In the genomic region with DNA sequence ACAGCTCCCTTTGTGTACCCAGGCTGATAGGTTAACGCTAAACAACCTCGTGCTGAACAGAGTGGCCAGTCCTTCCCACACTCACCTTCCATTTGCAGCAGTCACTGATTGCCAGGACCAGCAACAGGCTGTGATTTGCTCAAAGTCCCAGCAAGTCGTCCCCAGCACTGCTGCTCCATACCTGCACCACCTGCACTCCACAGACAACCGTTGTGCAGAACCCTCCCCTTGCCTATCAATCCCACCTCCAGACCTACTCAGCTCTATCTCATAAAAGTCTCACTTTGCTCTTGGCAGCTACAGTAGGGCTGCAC, we compare ENCODE assay signal across 1 cellular context.
TF ChIP-seq lines count a peak whose summit lies in the region.

No MANE protein-coding gene starts in this region.

TF ChIP-seq in WTC11, 78 proteins besides CTCF, POLR2A, EP300 and RAD21 (continued from another document):
- TF ChIP-seq, protein P1, sequence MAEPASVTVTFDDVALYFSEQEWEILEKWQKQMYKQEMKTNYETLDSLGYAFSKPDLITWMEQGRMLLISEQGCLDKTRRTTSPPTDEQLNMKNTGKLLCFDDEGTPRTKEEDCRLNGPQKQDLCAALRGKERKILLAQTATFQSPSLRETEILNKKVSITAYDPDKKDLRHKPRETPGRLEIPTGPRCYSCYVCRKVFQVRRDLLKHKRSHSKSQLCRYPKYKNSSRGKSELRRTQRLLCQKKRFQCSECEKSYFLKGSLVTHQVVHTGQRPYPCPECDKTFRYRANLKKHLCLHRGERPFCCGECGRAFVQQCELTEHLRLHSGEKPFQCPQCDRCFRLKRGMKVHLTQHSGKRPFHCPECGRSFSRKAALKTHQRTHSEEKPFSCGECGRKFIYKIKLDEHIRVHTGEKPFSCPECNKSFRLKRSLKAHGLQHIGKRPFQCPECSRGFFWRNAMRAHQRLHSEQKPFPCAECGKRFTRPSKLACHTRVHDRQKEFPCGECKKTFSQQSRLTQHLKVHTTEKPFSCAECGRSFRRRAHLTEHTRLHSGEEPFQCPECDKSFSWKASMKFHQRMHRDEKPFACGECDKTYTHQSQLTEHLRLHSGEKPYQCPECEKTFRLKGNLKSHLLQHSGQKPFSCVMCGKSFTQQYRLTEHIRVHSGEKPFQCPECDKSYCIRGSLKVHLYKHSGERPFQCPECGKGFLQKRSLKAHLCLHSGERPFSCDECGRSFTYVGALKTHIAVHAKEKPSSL (CRISPR knock-in tag; conservative IDR thresholded peaks at IDR 0.05) = no peak
TF ChIP-seq in WTC11: peak in this region for 2.
